6 cellular contexts compared by ENCODE assay signal in the genomic region with DNA sequence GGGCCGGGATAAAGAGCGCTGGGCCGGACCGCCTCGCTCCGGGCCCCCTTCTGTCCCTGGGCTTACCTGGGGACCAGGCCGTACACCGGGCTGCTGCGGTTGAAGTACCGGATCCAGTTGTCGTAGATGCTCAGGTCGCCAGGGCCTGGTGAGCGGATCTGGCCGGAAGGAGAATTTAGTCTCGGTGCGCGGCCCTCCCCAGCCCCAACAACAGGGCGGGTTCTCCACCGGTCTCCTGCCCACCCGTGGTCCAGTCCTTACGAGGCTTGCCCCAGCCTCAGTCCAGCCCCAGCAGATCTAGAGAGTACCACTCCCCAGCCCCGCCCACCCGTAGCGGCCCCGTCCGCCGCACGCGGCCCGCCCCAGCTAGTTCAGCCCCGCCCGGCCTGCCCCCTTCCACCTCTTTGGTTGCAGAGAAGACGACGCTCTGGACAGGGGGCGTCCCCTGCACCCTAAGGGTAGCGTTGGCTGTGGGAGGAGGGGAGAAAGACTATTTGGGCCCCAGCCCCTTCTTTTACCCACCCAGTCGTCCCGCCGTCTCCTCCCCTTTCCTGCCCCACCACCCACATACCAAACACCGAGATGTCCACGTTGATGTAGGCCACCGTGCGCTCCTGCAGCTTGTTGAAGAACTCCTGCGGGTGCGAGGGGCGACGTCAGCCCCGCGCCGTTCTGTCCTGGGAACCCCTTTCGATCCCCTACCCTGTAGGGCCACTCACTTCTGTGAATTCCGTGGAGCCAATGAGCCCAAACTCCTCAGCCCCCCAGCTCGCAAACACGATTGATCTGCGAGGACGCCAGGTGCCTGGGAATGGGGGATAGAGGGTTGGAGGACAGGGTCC. TPM values are rescaled to one million over a fixed set of nuclear protein-coding genes. Genes with fewer than 3 reads are reported as not detected.
DNase-seq lines count a peak whose midpoint lies in the region; ATAC-seq and TF ChIP-seq lines count a peak whose summit lies in the region.

No MANE protein-coding gene starts in this region.

- no peak for TF ChIP-seq CTCF in BJ (IDR thresholded peaks at IDR 0.05; ENCODE audit: insufficient read depth, low read depth, low read length)

- H3K27me3 Mint-ChIP-seq in memory B cell = peaks cover 2% of the 10 kb centered on the region

- ATAC-seq in memory B cell (ENCODE audit: low read depth) = peak; percentile 69

- POLR2A ChIA-PET in BJ (lab: Charles Lee) = no interaction called here

- peaks cover 4% of the 10 kb centered on the region for H3K36me3 Mint-ChIP-seq in memory B cell

- no peaks in the 10 kb centered on the region for H3K9me3 Mint-ChIP-seq in memory B cell

- H3K4me1 Mint-ChIP-seq in memory B cell = peaks cover 14% of the 10 kb centered on the region

- no peaks in the 10 kb centered on the region for H3K27me3 ChIP-seq in BJ (ENCODE audit: control insufficient read depth, insufficient read depth, low read length)

- H3K4me3 ChIP-seq in BJ (ENCODE audit: low read depth, low read length) = peak overlapping the region; percentile 41

- no peak for DNase-seq in BJ (ENCODE audit: low read depth)
- DNase-seq in activated naive CD4-positive, alpha-beta T cell treated with anti-CD3 and anti-CD28 coated beads, Interleukin-2, amount 50 U/mL, for 16 hours = peak; percentile 34
- no peak for DNase-seq in memory B cell (ENCODE audit: low spot score in 2 of 2)
- DNase-seq in substantia nigra (lab: John Stamatoyannopoulos, UW) = no peak
- no peak for DNase-seq in RKO (ENCODE audit: low spot score)
- DNase-seq in NOMO-1 treated with DMSO at 0.1 percent for 48 hours (lab: John Stamatoyannopoulos, UW; ENCODE audit: unreplicated experiment) = no peak

- H3K36me3 ChIP-seq in BJ (ENCODE audit: control insufficient read depth, insufficient read depth, low read length) = peaks cover 7% of the 10 kb centered on the region

- CTCF ChIA-PET in BJ (lab: Yijun Ruan, JAX) = interaction anchor here (1.1 to 1.2 kb wide), 4 partner anchors 12 to 64 kb away, joined by 3 read pairs; a partner anchor contains a TSS

- H3K27ac ChIP-seq in substantia nigra (ENCODE audit: low read depth, low read length, poor library complexity, severe bottlenecking) = no peak overlapping the region

- peak overlapping the region; percentile 71 for H3K27ac Mint-ChIP-seq in memory B cell

- H3K4me3 Mint-ChIP-seq in memory B cell = peak overlapping the region; percentile 87

RNA-seq across cellular contexts. Expression of a gene that starts 6.8 kb away (rescaled TPM):
- polyA plus RNA-seq in BJ (2011; rRNA removed) = 5.9 and 7.3 TPM in 2 replicates
- polyA minus RNA-seq in BJ (2011; rRNA and poly(A)+ RNA removed) = 3.6 and 4.4 TPM in 2 replicates

RNA-seq across cellular contexts. Expression of a gene that starts 10.6 kb away (rescaled TPM):
- 25.4 and 38.7 TPM in 2 replicates for polyA plus RNA-seq in BJ (2011; rRNA removed)
- polyA minus RNA-seq in BJ (2011; rRNA and poly(A)+ RNA removed) = 7.6 and 13.9 TPM in 2 replicates

RNA-seq across cellular contexts. Expression of a gene that starts 20.6 kb away (rescaled TPM):
- polyA plus RNA-seq in BJ (2011; rRNA removed) = 8.3 and 15.3 TPM in 2 replicates
- 2.5 and 4.4 TPM in 2 replicates for polyA minus RNA-seq in BJ (2011; rRNA and poly(A)+ RNA removed)

RNA-seq across cellular contexts. Expression of a gene that starts 33.8 kb away (rescaled TPM):
- polyA plus RNA-seq in BJ (2011; rRNA removed) = 117 and 141 TPM in 2 replicates
- polyA minus RNA-seq in BJ (2011; rRNA and poly(A)+ RNA removed) = 24.8 and 36.6 TPM in 2 replicates

RNA-seq across cellular contexts. Expression of a gene that starts 36.0 kb away (rescaled TPM):
- 10.7 and 11.9 TPM in 2 replicates for polyA plus RNA-seq in BJ (2011; rRNA removed)
- polyA minus RNA-seq in BJ (2011; rRNA and poly(A)+ RNA removed) = 7.4 and 11.1 TPM in 2 replicates
